ENCODE assay signal across 1 cellular context in the genomic region with DNA sequence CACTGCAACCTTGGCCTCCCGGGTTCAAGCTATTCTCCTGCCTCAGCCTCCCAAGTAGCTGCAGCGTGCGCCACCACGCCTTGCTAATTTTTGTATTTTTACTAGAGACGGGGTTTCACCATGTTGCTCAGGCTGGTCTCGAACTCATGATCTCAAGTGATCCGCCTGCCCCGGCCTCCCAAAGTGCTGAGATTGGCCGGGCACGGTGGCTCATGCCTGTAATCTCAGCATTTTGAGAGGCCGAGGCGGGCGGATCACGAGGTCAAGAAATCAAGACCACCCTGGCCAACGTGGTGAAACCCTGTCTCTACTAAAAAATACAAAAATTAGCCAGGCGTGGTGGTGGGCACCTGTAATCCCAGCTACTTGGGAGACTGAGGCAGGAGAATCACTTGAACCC.
A peak's percentile ranks its signal among the peaks of the same experiment; 100 is the strongest.
TF ChIP-seq lines count a peak whose summit lies in the region.

No MANE protein-coding gene starts in this region.

TF ChIP-seq in HepG2, 621 proteins besides CTCF, POLR2A, EP300 and RAD21:
- TF ChIP-seq ZNF468 (CRISPR knock-in tag; IDR thresholded peaks at IDR 0.05) (0 out of 2 replicates have a peak, but pooled peaks have one; percentile 61), ZNF770 (CRISPR knock-in tag; IDR thresholded peaks at IDR 0.05) (peak; percentile 29; the same call in 1 of the 2 replicates)
